9 cellular contexts compared by ENCODE assay signal in genomic region chr1:163170975-163171676, GRCh38. TPM values are rescaled to one million over a fixed set of nuclear protein-coding genes. Genes with fewer than 3 reads are reported as not detected.
DNase-seq lines count a peak whose midpoint lies in the region; ATAC-seq and TF ChIP-seq lines count a peak whose summit lies in the region.
"Had no signal": no experiment of that assay in that cellular context is flagged by ENCODE, and none has a peak within 500 bp of the region (broad histone marks: within the 10 kb centered on the region; RNA-seq: fewer than 3 reads in every experiment).

No MANE protein-coding gene starts in this region.

- DNase-seq in COR-L47 (lab: John Stamatoyannopoulos, UW), result peak; percentile 17
- peak; percentile 76 for DNase-seq in HT1080 (ENCODE audit: low read depth)
- no peak for DNase-seq in islet precursor cell
- DNase-seq in natural killer cell treated with Interleukin-12 subunit alpha and Interleukin-12 subunit beta and Interleukin-15 and Interleukin-18, amount 100 ng/mL, for 72 hours (ENCODE audit: low spot score), result no peak
- no peak for DNase-seq in T-helper 1 cell
- DNase-seq in medulla oblongata (ENCODE audit: extremely low spot score), result no peak
- DNase-seq: effector CD8-positive, alpha-beta T cell had no signal

- no peak overlapping the region for H3K9ac ChIP-seq in liver (ENCODE audit: low read depth in 1 of 2, low read length in 2 of 2)

- H3K4me3 ChIP-seq in WI38 (ENCODE audit: low read depth, low read length) (no peak overlapping the region), liver (ENCODE audit: low read depth in 1 of 3, low read length in 3 of 3) (no peak overlapping the region)

- H3K27me3 ChIP-seq in liver (ENCODE audit: control insufficient read depth in 4 of 4, insufficient read depth in 4 of 4, low read length in 3 of 4), result peaks cover 0 to 5% (median 0%) of the 10 kb centered on the region in 4 donors

- no peak for ATAC-seq in natural killer cell treated with Interleukin-12 subunit alpha and Interleukin-12 subunit beta and Interleukin-15 and Interleukin-18, amount 100 ng/mL, for 72 hours

- peak; percentile 26; the same call in 1 of the 2 replicates for TF ChIP-seq CTCF in WI38 (IDR thresholded peaks at IDR 0.05; ENCODE audit: low read depth, low read length)
- no peak for TF ChIP-seq CTCF in liver (IDR thresholded peaks at IDR 0.05; ENCODE audit: low read depth, low read length, missing input control)

- peak; percentile 29 to 43 for TF ChIP-seq RAD21 in liver (IDR thresholded peaks at IDR 0.05)

- no peaks in the 10 kb centered on the region for H3K4me1 Mint-ChIP-seq in natural killer cell treated with Interleukin-12 subunit alpha and Interleukin-12 subunit beta and Interleukin-15 and Interleukin-18, amount 100 ng/mL, for 72 hours (ENCODE audit: low read depth in 2 of 2)

- peaks cover 11 to 38% of the 10 kb centered on the region in 2 donors for H3K27me3 Mint-ChIP-seq in natural killer cell treated with Interleukin-12 subunit alpha and Interleukin-12 subunit beta and Interleukin-15 and Interleukin-18, amount 100 ng/mL, for 72 hours

- H3K9me3 Mint-ChIP-seq in natural killer cell treated with Interleukin-12 subunit alpha and Interleukin-12 subunit beta and Interleukin-15 and Interleukin-18, amount 100 ng/mL, for 72 hours, result no peaks in the 10 kb centered on the region

- H3K27ac Mint-ChIP-seq in natural killer cell treated with Interleukin-12 subunit alpha and Interleukin-12 subunit beta and Interleukin-15 and Interleukin-18, amount 100 ng/mL, for 72 hours, result no peak overlapping the region

- 80% methylated on average over 5 of the region's 5 CpGs for WGBS in liver

- H3K9me3 ChIP-seq in liver (ENCODE audit: control insufficient read depth in 4 of 4, low read length in 3 of 4), result no peaks in the 10 kb centered on the region

- peaks cover 0 to 2% (median 0%) of the 10 kb centered on the region in 4 donors for H3K4me1 ChIP-seq in liver (ENCODE audit: control insufficient read depth in 4 of 4, insufficient read depth in 4 of 4, low read length in 3 of 4)

- no peak overlapping the region for H3K4me3 Mint-ChIP-seq in natural killer cell treated with Interleukin-12 subunit alpha and Interleukin-12 subunit beta and Interleukin-15 and Interleukin-18, amount 100 ng/mL, for 72 hours

- no peak overlapping the region for H3K27ac ChIP-seq in liver (ENCODE audit: low read depth in 1 of 2, low read length in 2 of 2)

- H3K36me3 Mint-ChIP-seq in natural killer cell treated with Interleukin-12 subunit alpha and Interleukin-12 subunit beta and Interleukin-15 and Interleukin-18, amount 100 ng/mL, for 72 hours, result no peaks in the 10 kb centered on the region

- peaks cover 0 to 2% (median 0%) of the 10 kb centered on the region in 4 donors for H3K36me3 ChIP-seq in liver (ENCODE audit: control insufficient read depth in 4 of 4, insufficient read depth in 3 of 4, low read depth in 1 of 4, low read length in 3 of 4)

TF ChIP-seq in liver, 16 proteins besides CTCF, POLR2A, EP300 and RAD21:
- TF ChIP-seq FOXA1 (IDR thresholded peaks at IDR 0.05), result no peak
- TF ChIP-seq RXRA (IDR thresholded peaks at IDR 0.05), result no peak
- no peak for TF ChIP-seq MAX (IDR thresholded peaks at IDR 0.05)
- no peak for TF ChIP-seq JUND (IDR thresholded peaks at IDR 0.05)
- no peak for TF ChIP-seq EGR1 (IDR thresholded peaks at IDR 0.05; ENCODE audit: low read depth in 2 of 2)
- no peak for TF ChIP-seq NR2F2 (IDR thresholded peaks at IDR 0.05)
- no peak for TF ChIP-seq TAF1 (conservative IDR thresholded peaks at IDR 0.05)
- no peak for TF ChIP-seq ZBTB33 (IDR thresholded peaks at IDR 0.05)
- TF ChIP-seq GABPA (IDR thresholded peaks at IDR 0.05 in 1 of 2, conservative IDR thresholded peaks at IDR 0.05 in 1 of 2), result no peak
TF ChIP-seq in liver: peak in this region for 0.

RNA-seq across cellular contexts. Expression of gene RGS5, which starts 31.6 kb away (rescaled TPM):
- 1.8 and 8.6 TPM in 2 replicates for total RNA-seq in HT1080 (2014; rRNA removed; shearing (Covaris generic))
- 5.7 and 6.2 TPM in 2 replicates for polyA plus RNA-seq in HT1080 (2015; cell fraction: cytosol; rRNA removed)
- 5.4 and 7.2 TPM in 2 replicates for polyA plus RNA-seq in HT1080 (2015; cell fraction: nucleus; rRNA removed)
- total RNA-seq in liver, result 10 to 100 TPM in 1 of 2 donors, 1 to 10 TPM in 1; 4.6 to 12.7 TPM
- 10 to 100 TPM in 1 of 2 donors, 1 to 10 TPM in 1; 4.7 to 10.1 TPM for polyA plus RNA-seq in liver
- total RNA-seq in natural killer cell treated with Interleukin-12 subunit alpha and Interleukin-12 subunit beta and Interleukin-15 and Interleukin-18, amount 100 ng/mL, for 72 hours, result 1 to 10 TPM in 1 of 2 donors, under 1 TPM in 1; 0.95 to 1.2 TPM

Comparison
In these comparisons a context has a peak if more than half of its experiments do, and no peak if none do; other contexts are left out.
1. DNase-seq: peak in COR-L47 (single experiment) and HT1080 (single experiment); none in islet precursor cell (single experiment), natural killer cell treated with Interleukin-12 subunit alpha and Interleukin-12 subunit beta and Interleukin-15 and Interleukin-18, amount 100 ng/mL, for 72 hours (single experiment), T-helper 1 cell (0 of 5) and medulla oblongata (single experiment).